In the genomic region with DNA sequence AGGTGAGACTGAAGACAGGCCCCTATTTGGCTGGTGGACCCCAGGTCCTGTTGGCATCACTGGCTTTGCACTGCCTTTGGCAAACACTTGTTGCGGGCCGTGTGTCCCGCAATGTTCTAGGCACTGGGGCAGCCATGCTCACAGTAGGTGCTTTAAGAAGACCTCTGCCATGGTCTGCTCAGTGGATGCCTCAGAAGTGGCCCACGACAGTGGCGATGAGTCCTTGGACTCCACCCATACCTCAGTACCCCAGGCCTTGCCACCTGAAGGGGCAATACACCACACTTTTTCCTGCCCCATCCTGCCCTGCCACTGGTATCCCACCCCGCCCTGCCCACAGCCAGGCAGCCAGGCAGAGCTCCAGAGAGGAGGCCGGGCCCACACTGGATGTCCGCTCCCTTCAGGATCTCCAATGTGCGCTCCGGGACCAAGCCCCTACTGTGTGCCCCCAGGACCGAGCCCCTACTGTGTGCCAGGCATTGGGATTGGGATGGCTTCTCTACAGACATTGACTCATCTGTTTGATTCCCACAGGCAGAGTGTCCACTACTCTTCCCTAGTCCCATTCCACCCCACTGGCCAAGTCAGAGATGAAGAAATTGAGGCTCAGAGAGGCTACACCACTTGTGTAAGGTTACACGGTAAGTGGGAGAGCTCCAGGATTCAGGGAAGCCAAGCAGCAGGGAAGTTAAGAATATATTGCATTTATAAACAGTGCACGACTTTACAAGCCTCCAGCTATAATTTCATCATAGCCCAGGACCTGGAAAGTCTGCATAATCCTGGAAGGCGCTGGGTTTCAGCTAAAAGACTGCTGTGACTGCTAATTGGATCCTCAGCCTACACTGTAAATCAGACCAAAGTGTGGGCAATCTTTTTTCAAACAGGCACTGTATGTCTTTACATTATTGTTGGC, we compare ENCODE assay signal across 24 cellular contexts.
DNase-seq lines count a peak whose midpoint lies in the region; ATAC-seq and TF ChIP-seq lines count a peak whose summit lies in the region.
"Had no signal": no experiment of that assay in that cellular context is flagged by ENCODE, and none has a peak within 500 bp of the region (broad histone marks: within the 10 kb centered on the region; RNA-seq: fewer than 3 reads in every experiment).

No MANE protein-coding gene starts in this region.

- H3K9me3 Mint-ChIP-seq in activated T-cell treated with anti-CD3 and anti-CD28 coated beads, Interleukin-2, amount 50 U/mL, for 4 hours, result no peaks in the 10 kb centered on the region
- peaks cover 3% of the 10 kb centered on the region for H3K9me3 Mint-ChIP-seq in glutamatergic neuron (ENCODE audit: unreplicated experiment)
- H3K9me3 Mint-ChIP-seq: activated naive CD4-positive, alpha-beta T cell treated with anti-CD3 and anti-CD28 coated beads, Interleukin-2, amount 50 U/mL, for 72 hours; nephron; T-helper 2 cell treated with Interferon-gamma antibody and Interleukin-4, amounts not matched to agents 5 μg/mL and 100 μg/mL, for 36 hours had no signal

- peaks cover 11% of the 10 kb centered on the region for H3K4me1 Mint-ChIP-seq in activated T-cell treated with anti-CD3 and anti-CD28 coated beads, Interleukin-2, amount 50 U/mL, for 4 hours (ENCODE audit: low read depth)
- peaks cover 9% of the 10 kb centered on the region for H3K4me1 Mint-ChIP-seq in glutamatergic neuron (ENCODE audit: low read depth, unreplicated experiment)

- POLR2A ChIA-PET in OCI-LY7 (lab: Charles Lee), result no interaction called here

- H3K36me3 Mint-ChIP-seq in activated T-cell treated with anti-CD3 and anti-CD28 coated beads, Interleukin-2, amount 50 U/mL, for 4 hours (ENCODE audit: insufficient read depth), result no peaks in the 10 kb centered on the region
- H3K36me3 Mint-ChIP-seq in glutamatergic neuron (ENCODE audit: unreplicated experiment), result no peaks in the 10 kb centered on the region
- H3K36me3 Mint-ChIP-seq: activated naive CD4-positive, alpha-beta T cell treated with anti-CD3 and anti-CD28 coated beads, Interleukin-2, amount 50 U/mL, for 72 hours had no signal

- H3K9me3 ChIP-seq in Loucy (ENCODE audit: insufficient read depth, low read depth, low read length) (no peaks in the 10 kb centered on the region), tibial artery (no peaks in the 10 kb centered on the region), OCI-LY7 (ENCODE audit: low read length) (0 out of 2 replicates have a peak, but pooled peaks cover 4% of the 10 kb centered on the region)
- H3K9me3 ChIP-seq: body of pancreas, colonic mucosa, SJSA1 had no signal

- peak overlapping the region; percentile 40 for H3K9ac ChIP-seq in Loucy (ENCODE audit: low read depth, low read length, poor library complexity, severe bottlenecking)

- H3F3A ChIP-seq in Loucy (ENCODE audit: low read depth), result peaks cover 16% of the 10 kb centered on the region

- no peak overlapping the region for H3K4me2 ChIP-seq in Loucy (ENCODE audit: low read depth, low read length, poor library complexity, severe bottlenecking)
- no peak overlapping the region for H3K4me2 ChIP-seq in OCI-LY7 (ENCODE audit: low read length)
- H3K4me2 ChIP-seq: PC-9 had no signal

- H3K27ac ChIP-seq in tibial artery, result no peak overlapping the region
- no peak overlapping the region for H3K27ac ChIP-seq in OCI-LY7 (ENCODE audit: low read depth, low read length, poor library complexity, severe bottlenecking)
- H3K27ac ChIP-seq: body of pancreas, colonic mucosa, PC-9, SJSA1 had no signal

- H4K20me1 ChIP-seq in Loucy (ENCODE audit: insufficient read depth, low read length, poor library complexity, severe bottlenecking) (no peaks in the 10 kb centered on the region), OCI-LY7 (ENCODE audit: insufficient read depth, low read length) (no peaks in the 10 kb centered on the region)

- BruUV-seq in OCI-LY7 (replicated peaks; lab: Mats Ljungman, UMichigan), result no TSS peak

- intact Hi-C loops in tibial artery (cut with DNase I; ENCODE audit: low total_unique reads) (no loop called here), OCI-LY7 (cut with micrococcal nuclease; ENCODE audit: unreplicated experiment) (no loop called here)

- no peak for ATAC-seq in activated T-cell treated with anti-CD3 and anti-CD28 coated beads, Interleukin-2, amount 50 U/mL, for 4 hours
- no peak for ATAC-seq in HG03097 (IDR thresholded peaks at IDR 0.05; ENCODE audit: low FRiP score, unreplicated experiment)
- ATAC-seq: activated naive CD4-positive, alpha-beta T cell treated with anti-CD3 and anti-CD28 coated beads, Interleukin-2, amount 50 U/mL, for 72 hours; body of pancreas had no signal

- peak; percentile 1 for DNase-seq in activated T-cell treated with anti-CD3 and anti-CD28 coated beads, Interleukin-2, amount 50 U/mL, for 4 hours
- no peak for DNase-seq in activated T-cell treated with anti-CD3 and anti-CD28 coated beads, Interleukin-2, amount 50 U/mL, for 1 hour
- DNase-seq in glutamatergic neuron, result peak; percentile 10
- peak; percentile 10 to 44 for DNase-seq in tibial artery
- no peak for DNase-seq in OCI-LY7 (ENCODE audit: low spot score)
- no peak for DNase-seq in D341Med (ENCODE audit: low spot score)
- DNase-seq: colonic mucosa; GF-D8; GOT3; hippocampal formation; mesendoderm; NCI-H1436; NCI-H2171 treated with DMSO at 0.1 percent for 48 hours; NCI-H774; PC-9; stimulated activated CD4-positive, alpha-beta T cell treated with anti-CD3 and anti-CD28 coated beads, Interleukin-4, amount 100 ng/mL, for 4 hours had no signal

- H3K4me3 ChIP-seq in Loucy (ENCODE audit: low read length, poor library complexity, severe bottlenecking) (no peak overlapping the region), tibial artery (no peak overlapping the region), OCI-LY7 (ENCODE audit: low read depth, low read length, poor library complexity, severe bottlenecking) (no peak overlapping the region)
- H3K4me3 ChIP-seq: body of pancreas, colonic mucosa, PC-9, SJSA1 had no signal

- no peaks in the 10 kb centered on the region for H3K79me2 ChIP-seq in Loucy (ENCODE audit: insufficient read depth, low read length)
- H3K79me2 ChIP-seq in OCI-LY7 (ENCODE audit: insufficient read depth, low read depth, low read length), result no peaks in the 10 kb centered on the region

- H3K4me1 ChIP-seq in Loucy (ENCODE audit: insufficient read depth, low read length, poor library complexity, severe bottlenecking) (peaks cover 62% of the 10 kb centered on the region), tibial artery (no peaks in the 10 kb centered on the region), OCI-LY7 (ENCODE audit: insufficient read depth, low read length, poor library complexity, severe bottlenecking) (no peaks in the 10 kb centered on the region)
- H3K4me1 ChIP-seq: body of pancreas, colonic mucosa, SJSA1 had no signal

- H3K4me3 Mint-ChIP-seq in activated T-cell treated with anti-CD3 and anti-CD28 coated beads, Interleukin-2, amount 50 U/mL, for 4 hours, result no peak overlapping the region
- H3K4me3 Mint-ChIP-seq in glutamatergic neuron (ENCODE audit: unreplicated experiment), result no peak overlapping the region
- H3K4me3 Mint-ChIP-seq: nephron had no signal

- H3K27me3 ChIP-seq in Loucy (ENCODE audit: insufficient read depth, low read length, poor library complexity, severe bottlenecking) (no peaks in the 10 kb centered on the region), tibial artery (peaks cover 0 to 28% of the 10 kb centered on the region in 2 donors)
- H3K27me3 ChIP-seq: body of pancreas, colonic mucosa had no signal

- CTCF ChIA-PET in OCI-LY7 (lab: Charles Lee; ENCODE audit: unreplicated experiment), result no interaction called here

- H3K27me3 Mint-ChIP-seq in activated T-cell treated with anti-CD3 and anti-CD28 coated beads, Interleukin-2, amount 50 U/mL, for 4 hours (ENCODE audit: low read depth), result peaks cover 19% of the 10 kb centered on the region
- H3K27me3 Mint-ChIP-seq in glutamatergic neuron (ENCODE audit: unreplicated experiment), result peaks cover 3% of the 10 kb centered on the region

- no peak overlapping the region for H2AFZ ChIP-seq in Loucy (ENCODE audit: low read length)
- H2AFZ ChIP-seq in OCI-LY7 (ENCODE audit: low read length), result no peak overlapping the region
- H2AFZ ChIP-seq: PC-9 had no signal

- no peaks in the 10 kb centered on the region for H3K9me2 ChIP-seq in Loucy (replicated peaks; ENCODE audit: low read depth, low read length)
- no peaks in the 10 kb centered on the region for H3K9me2 ChIP-seq in OCI-LY7 (ENCODE audit: insufficient read depth, low read length)

- no peaks in the 10 kb centered on the region for H3K36me3 ChIP-seq in Loucy (ENCODE audit: insufficient read depth, low read length)
- no peaks in the 10 kb centered on the region for H3K36me3 ChIP-seq in tibial artery
- H3K36me3 ChIP-seq in OCI-LY7 (ENCODE audit: insufficient read depth, low read length), result no peaks in the 10 kb centered on the region
- H3K36me3 ChIP-seq: colonic mucosa, SJSA1 had no signal

- H3K27ac Mint-ChIP-seq in glutamatergic neuron (ENCODE audit: unreplicated experiment), result no peak overlapping the region
- H3K27ac Mint-ChIP-seq: nephron; progenitor cell of endocrine pancreas; T-helper 2 cell treated with Interferon-gamma antibody and Interleukin-4, amounts not matched to agents 5 μg/mL and 100 μg/mL, for 36 hours had no signal

- TF ChIP-seq CTCF in Loucy (conservative IDR thresholded peaks at IDR 0.05; ENCODE audit: low read length) (no peak), glutamatergic neuron (IDR thresholded peaks at IDR 0.05; ENCODE audit: partially characterized antibody, unreplicated experiment) (no peak), tibial artery (IDR thresholded peaks at IDR 0.05) (no peak), OCI-LY7 (conservative IDR thresholded peaks at IDR 0.05; ENCODE audit: low read length) (no peak)

Comparison
In these comparisons a context has a peak if more than half of its experiments do, and no peak if none do; other contexts are left out.
1. DNase-seq: peak in activated T-cell treated with anti-CD3 and anti-CD28 coated beads, Interleukin-2, amount 50 U/mL, for 4 hours (single experiment), glutamatergic neuron (single experiment) and tibial artery (2 of 2); none in activated T-cell treated with anti-CD3 and anti-CD28 coated beads, Interleukin-2, amount 50 U/mL, for 1 hour (single experiment), OCI-LY7 (single experiment) and D341Med (single experiment).